ENCODE assay signal across 8 cellular contexts in the genomic region with DNA sequence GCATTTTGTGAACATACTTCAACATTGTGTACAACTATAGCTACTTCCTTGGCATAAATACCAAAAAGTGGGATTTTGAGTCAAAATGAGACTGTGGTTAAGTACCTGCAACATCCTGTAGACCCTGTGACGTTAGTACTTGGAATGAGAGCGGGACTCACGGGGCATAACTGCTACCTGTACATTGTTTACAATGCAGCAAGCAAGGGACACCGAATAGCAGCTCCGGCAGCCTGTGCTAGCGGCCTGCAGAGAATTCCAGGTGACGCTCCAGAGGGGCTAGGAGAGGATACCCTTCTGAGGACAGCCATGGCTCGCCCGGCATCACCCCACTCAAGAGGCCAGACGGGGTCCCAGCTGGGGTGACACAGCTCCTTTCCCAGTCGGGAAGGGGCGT. TPM values are rescaled to one million over a fixed set of nuclear protein-coding genes. Genes with fewer than 3 reads are reported as not detected.
A peak's percentile ranks its signal among the peaks of the same experiment; 100 is the strongest.
DNase-seq lines count a peak whose midpoint lies in the region; TF ChIP-seq lines count a peak whose summit lies in the region.

No MANE protein-coding gene starts in this region.

- H3K27ac ChIP-seq in SK-N-MC, result peak overlapping the region; percentile 25; the same call in 1 of the 2 replicates
- H3K27ac ChIP-seq in skeletal muscle tissue (ENCODE audit: low read depth, low read length), result no peak overlapping the region

- H3K9me3 ChIP-seq in SK-N-MC (ENCODE audit: low read depth, low read length), result no peaks in the 10 kb centered on the region
- no peaks in the 10 kb centered on the region for H3K9me3 ChIP-seq in skeletal muscle tissue (ENCODE audit: control insufficient read depth in 3 of 3, low read length in 3 of 3)

- H3K27me3 ChIP-seq in skeletal muscle tissue (ENCODE audit: control insufficient read depth in 3 of 3, insufficient read depth in 3 of 3, low read length in 3 of 3), result no peaks in the 10 kb centered on the region

- DNase-seq in NCI-H146 (lab: John Stamatoyannopoulos, UW), result peak; percentile 43
- DNase-seq in NCI-H146 treated with DMSO at 0.1 percent for 48 hours (lab: John Stamatoyannopoulos, UW; ENCODE audit: unreplicated experiment), result no peak
- DNase-seq in SK-N-MC (ENCODE audit: low read depth, low spot score), result no peak
- DNase-seq in foreskin fibroblast, result no peak
- no peak for DNase-seq in activated gamma-delta T cell treated with Interleukin-2 at 50 U/mL for 16 hours
- DNase-seq in inferior parietal cortex (ENCODE audit: extremely low spot score), result no peak
- DNase-seq in dedifferentiated amniotic fluid mesenchymal stem cell (ENCODE audit: extremely low spot score), result no peak

- no peak for TF ChIP-seq CTCF in foreskin fibroblast (IDR thresholded peaks at IDR 0.05; ENCODE audit: low read depth, low read length)

- peaks cover 4 to 15% (median 5%) of the 10 kb centered on the region in 3 donors for H3K4me1 ChIP-seq in skeletal muscle tissue (ENCODE audit: control insufficient read depth in 3 of 3, insufficient read depth in 3 of 3, low read length in 3 of 3)

- H3K9ac ChIP-seq in SK-N-MC (ENCODE audit: insufficient read length) (peak overlapping the region; percentile 71), skeletal muscle tissue (ENCODE audit: low read depth in 1 of 3, low read length in 3 of 3) (peak overlapping the region; percentile 83 to 93 (median 86))

- H3K4me3 ChIP-seq in SK-N-MC (peak overlapping the region; percentile 81), foreskin fibroblast (ENCODE audit: low read depth in 1 of 2, low read length in 2 of 2) (peak overlapping the region; percentile 62 to 89), skeletal muscle tissue (ENCODE audit: low read length in 3 of 3) (peak overlapping the region; percentile 92 to 99 (median 94))

- H3K36me3 ChIP-seq in SK-N-MC (ENCODE audit: insufficient read depth, low read length), result peaks cover 16% of the 10 kb centered on the region; the same call in 1 of the 2 replicates
- H3K36me3 ChIP-seq in skeletal muscle tissue (ENCODE audit: control insufficient read depth in 3 of 3, insufficient read depth in 3 of 3, low read length in 3 of 3), result peaks cover 4 to 10% (median 6%) of the 10 kb centered on the region in 3 donors

RNA-seq across cellular contexts. Expression of a gene that starts 0.8 kb away (rescaled TPM):
- total RNA-seq in skeletal muscle tissue, result 6.3 TPM
